8 cellular contexts compared by ENCODE assay signal in the genomic region with DNA sequence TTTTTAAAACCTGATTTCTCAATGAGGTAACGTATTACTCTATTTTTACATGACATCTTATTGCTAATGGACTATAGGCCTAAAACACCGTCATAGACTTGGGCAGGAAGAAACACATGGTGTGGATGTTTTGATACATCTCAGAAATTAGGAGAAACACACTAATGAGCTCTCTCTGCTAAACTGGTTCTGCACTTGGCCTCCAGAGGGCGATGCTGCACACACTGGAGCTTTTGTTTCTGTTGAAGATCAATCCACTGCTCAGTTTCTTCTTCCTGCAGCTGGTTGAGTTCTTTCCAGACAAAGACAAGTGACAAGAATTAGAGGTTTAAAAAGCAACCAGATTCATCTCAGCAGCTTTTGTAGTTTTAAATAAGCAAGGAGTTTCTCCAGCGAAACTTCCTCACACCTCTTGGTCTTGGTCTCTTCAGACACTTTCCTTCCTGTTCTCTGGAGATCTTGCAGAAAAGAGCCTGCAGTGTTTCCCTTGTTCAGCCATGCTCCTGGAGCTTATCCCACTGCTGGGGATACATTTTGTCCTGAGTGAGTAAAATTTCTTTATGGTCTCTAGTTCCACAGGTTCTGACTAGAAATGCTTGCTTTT.
DNase-seq lines count a peak whose midpoint lies in the region; ATAC-seq and TF ChIP-seq lines count a peak whose summit lies in the region.

No MANE protein-coding gene starts in this region.

- TF ChIP-seq CTCF in OCI-LY7 (conservative IDR thresholded peaks at IDR 0.05; ENCODE audit: low read length), result peak; percentile 89
- TF ChIP-seq CTCF in gastroesophageal sphincter (IDR thresholded peaks at IDR 0.05), result peak in 3 of 4 experiments; percentile 11 to 50 (median 14)
- TF ChIP-seq CTCF in retinal pigment epithelial cell (conservative IDR thresholded peaks at IDR 0.05; ENCODE audit: low read depth, low read length), result peak; percentile 92

- in situ Hi-C loops in ACHN (cut with HindIII; ENCODE audit: low pct_ligation_motif_present, low pct_unique_long_range_greater_than_20kb, low sequenced_read_pairs), result no loop called here

- H3K4me2 ChIP-seq in OCI-LY7 (ENCODE audit: low read length), result no peak overlapping the region

- POLR2A ChIA-PET in OCI-LY7 (lab: Charles Lee), result interaction anchor here (0.5 to 1.5 kb wide), 4 partner anchors 9 to 743 kb away, joined by 3 to 6 read pairs (median 4); no protein-coding TSS in a partner anchor

- H3K9me3 ChIP-seq in OCI-LY7 (ENCODE audit: low read length), result no peaks in the 10 kb centered on the region
- no peaks in the 10 kb centered on the region for H3K9me3 ChIP-seq in gastroesophageal sphincter

- H3K27me3 ChIP-seq in gastroesophageal sphincter, result peaks cover 11% of the 10 kb centered on the region

- ATAC-seq in GM18907 (IDR thresholded peaks at IDR 0.05; ENCODE audit: unreplicated experiment) (peak; percentile 79), gastroesophageal sphincter (no peak), HG02938 (IDR thresholded peaks at IDR 0.05; ENCODE audit: unreplicated experiment) (no peak), GM19395 (IDR thresholded peaks at IDR 0.05; ENCODE audit: unreplicated experiment) (no peak)

- H4K20me1 ChIP-seq in OCI-LY7 (ENCODE audit: insufficient read depth, low read length), result no peaks in the 10 kb centered on the region

- no peaks in the 10 kb centered on the region for H3K9me2 ChIP-seq in OCI-LY7 (ENCODE audit: insufficient read depth, low read length)

- H3K4me3 ChIP-seq in OCI-LY7 (ENCODE audit: low read depth, low read length, poor library complexity, severe bottlenecking) (no peak overlapping the region), gastroesophageal sphincter (no peak overlapping the region), retinal pigment epithelial cell (ENCODE audit: low read length) (no peak overlapping the region)

- H3K27ac ChIP-seq in OCI-LY7 (ENCODE audit: low read depth, low read length, poor library complexity, severe bottlenecking) (no peak overlapping the region), gastroesophageal sphincter (no peak overlapping the region)

- peak overlapping the region; percentile 71; the same call in 1 of the 2 replicates for H2AFZ ChIP-seq in OCI-LY7 (ENCODE audit: low read length)

- CTCF ChIA-PET in OCI-LY7 (lab: Charles Lee; ENCODE audit: unreplicated experiment), result interaction anchor here (0.6 kb wide), 4 partner anchors 10 to 326 kb away, joined by 3 to 11 read pairs (median 5); partner anchors contain the start of gene SALL2

- WGBS in gastroesophageal sphincter (ENCODE audit: low coverage in 1 of 2), 2 donors, result 20 to 33% methylated on average over 4 of the region's 4 CpGs

- TF ChIP-seq EP300 in gastroesophageal sphincter (IDR thresholded peaks at IDR 0.05), result no peak

- intact Hi-C loops in OCI-LY7 (cut with micrococcal nuclease; ENCODE audit: unreplicated experiment), result no loop called here

- H3K79me2 ChIP-seq in OCI-LY7 (ENCODE audit: insufficient read depth, low read depth, low read length), result no peaks in the 10 kb centered on the region

- no TSS peak for BruUV-seq in OCI-LY7 (replicated peaks; lab: Mats Ljungman, UMichigan)

- H3K4me1 ChIP-seq in OCI-LY7 (ENCODE audit: insufficient read depth, low read length, poor library complexity, severe bottlenecking) (no peaks in the 10 kb centered on the region), gastroesophageal sphincter (no peaks in the 10 kb centered on the region)

- TF ChIP-seq POLR2A in gastroesophageal sphincter (IDR thresholded peaks at IDR 0.05), result no peak

- H3K36me3 ChIP-seq in OCI-LY7 (ENCODE audit: insufficient read depth, low read length), result no peaks in the 10 kb centered on the region
- H3K36me3 ChIP-seq in gastroesophageal sphincter, result no peaks in the 10 kb centered on the region

- peak; percentile 36 for DNase-seq in ACHN
- peak; percentile 73 for DNase-seq in OCI-LY7 (ENCODE audit: low spot score)
- DNase-seq in activated T-helper 1 cell treated with Interleukin-2 at 50 U/mL for 16 hours (ENCODE audit: low read depth), result peak; percentile 55
- DNase-seq in retinal pigment epithelial cell (ENCODE audit: low read depth), result no peak

Comparison
In these comparisons a context has a peak if more than half of its experiments do, and no peak if none do; other contexts are left out.
1. CTCF ChIP-seq: peak in every context shown above with its lines; median percentile 92 in retinal pigment epithelial cell; 89 in OCI-LY7; 14 in gastroesophageal sphincter.